7 cellular contexts compared by ENCODE assay signal in genomic region chr10:6962576-6962975, GRCh38.
"Had no signal": no experiment of that assay in that cellular context is flagged by ENCODE, and none has a peak within 500 bp of the region (broad histone marks: within the 10 kb centered on the region; RNA-seq: fewer than 3 reads in every experiment).

No MANE protein-coding gene starts in this region.

- H3K4me2 ChIP-seq: GM23338 had no signal

- H3K4me3 ChIP-seq: GM23338 had no signal

- DNase-seq: H9, HCEC 1CT, IMR-90 had no signal

- FAIRE-seq: H1, H54, HTR-8/SVneo had no signal

- ATAC-seq: GM23338 had no signal

- H3K27ac Mint-ChIP-seq: GM23338, H9 had no signal

- H3K9me3 Mint-ChIP-seq: GM23338 had no signal

- H3K4me3 Mint-ChIP-seq: GM23338, H9 had no signal
